ENCODE assay signal across 1 cellular context in the genomic region with DNA sequence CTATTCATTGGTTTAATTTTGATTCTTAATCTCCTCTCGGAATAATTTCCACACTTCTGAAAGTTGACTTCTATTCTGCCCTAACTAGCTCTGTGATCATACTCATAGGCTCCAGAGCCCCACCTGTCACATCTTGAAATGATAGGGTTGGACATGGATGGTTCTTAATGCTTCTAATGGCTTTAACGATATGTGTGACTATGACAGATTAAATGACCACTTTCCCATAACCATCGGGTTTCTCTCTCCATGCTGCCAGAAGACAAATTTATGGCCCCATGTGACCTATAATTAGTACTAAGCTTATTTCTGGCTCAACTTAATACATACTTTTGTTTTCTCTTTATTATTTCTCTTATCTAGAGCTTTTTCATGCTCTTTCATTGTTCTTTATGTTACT.
TF ChIP-seq lines count a peak whose summit lies in the region.

No MANE protein-coding gene starts in this region.

TF ChIP-seq in SK-N-SH treated with all-trans-retinoic acid at 6 μM for 48 hours, 23 proteins besides CTCF, POLR2A, EP300 and RAD21 (continued from another document):
- TF ChIP-seq TSHZ2 (CRISPR knock-in tag; IDR thresholded peaks at IDR 0.05): no peak
- TF ChIP-seq BACH2 (CRISPR knock-in tag; IDR thresholded peaks at IDR 0.05; ENCODE audit: borderline replicate concordance): no peak
